Comparison of ENCODE assay signal across 6 cellular contexts in genomic region chr11:829116-829945, GRCh38. TPM values are rescaled to one million over a fixed set of nuclear protein-coding genes. Genes with fewer than 3 reads are reported as not detected.
DNase-seq lines count a peak whose midpoint lies in the region; ATAC-seq and TF ChIP-seq lines count a peak whose summit lies in the region.

No MANE protein-coding gene starts in this region.

- H3K27me3 Mint-ChIP-seq in stimulated activated naive CD8-positive, alpha-beta T cell treated with anti-CD3 and anti-CD28 coated beads, Interleukin-15, amount 100 ng/mL, for 72 hours, result peaks cover 54% of the 10 kb centered on the region

- no peak overlapping the region for H3K27ac ChIP-seq in OCI-LY3 (ENCODE audit: low read length)
- H3K27ac ChIP-seq in gastroesophageal sphincter, result peak overlapping the region in 3 of 4 donors; percentile 39 to 67 (median 60)

- no peak overlapping the region for H2AFZ ChIP-seq in OCI-LY3 (ENCODE audit: low read depth, low read length)

- H3K4me1 ChIP-seq in OCI-LY3 (ENCODE audit: low read length), result peaks cover 46% of the 10 kb centered on the region
- peaks cover 0 to 84% (median 48%) of the 10 kb centered on the region in 3 donors for H3K4me1 ChIP-seq in gastroesophageal sphincter

- H3K9me3 ChIP-seq in OCI-LY3 (ENCODE audit: insufficient read depth, low read length), result no peaks in the 10 kb centered on the region
- no peaks in the 10 kb centered on the region for H3K9me3 ChIP-seq in gastroesophageal sphincter

- peaks cover 9% of the 10 kb centered on the region for H3K79me2 ChIP-seq in OCI-LY3 (ENCODE audit: low read length)

- H3K36me3 ChIP-seq in OCI-LY3 (replicated peaks; ENCODE audit: low read depth, low read length), result peaks cover 9% of the 10 kb centered on the region
- peaks cover 0 to 18% of the 10 kb centered on the region in 2 donors for H3K36me3 ChIP-seq in gastroesophageal sphincter

- no peak for TF ChIP-seq CTCF in OCI-LY3 (IDR thresholded peaks at IDR 0.05; ENCODE audit: low read depth, low read length)
- no peak for TF ChIP-seq CTCF in gastroesophageal sphincter (IDR thresholded peaks at IDR 0.05)

- no CpG with 5 or more reads among the region's 46 CpGs for WGBS in gastroesophageal sphincter (ENCODE audit: low coverage in 1 of 2), 2 donors

- no peak for TF ChIP-seq EP300 in gastroesophageal sphincter (IDR thresholded peaks at IDR 0.05)

- TF ChIP-seq POLR2A in gastroesophageal sphincter (IDR thresholded peaks at IDR 0.05), result no peak

- peaks cover 73% of the 10 kb centered on the region for H3K4me1 Mint-ChIP-seq in stimulated activated naive CD8-positive, alpha-beta T cell treated with anti-CD3 and anti-CD28 coated beads, Interleukin-15, amount 100 ng/mL, for 72 hours

- no peak for DNase-seq in stimulated activated naive CD8-positive, alpha-beta T cell treated with anti-CD3 and anti-CD28 coated beads, Interleukin-15, amount 100 ng/mL, for 72 hours
- no peak for DNase-seq in G401 (ENCODE audit: low spot score)

- H4K20me1 ChIP-seq in OCI-LY3 (ENCODE audit: insufficient read depth, low read length), result peaks cover under 1% of the 10 kb centered on the region; the same call in 1 of the 2 replicates

- H3K27me3 ChIP-seq in OCI-LY3 (ENCODE audit: low read depth, low read length) (no peaks in the 10 kb centered on the region), gastroesophageal sphincter (peaks cover 82% of the 10 kb centered on the region)

- peak overlapping the region; percentile 69 to 86 for H3K4me3 Mint-ChIP-seq in stimulated activated naive CD8-positive, alpha-beta T cell treated with anti-CD3 and anti-CD28 coated beads, Interleukin-15, amount 100 ng/mL, for 72 hours

- H3K9ac ChIP-seq in OCI-LY3 (ENCODE audit: low read length), result no peak overlapping the region; the same call in 1 of the 2 replicates

- peak overlapping the region; percentile 52 for H3K4me3 ChIP-seq in OCI-LY3 (ENCODE audit: low read length)
- H3K4me3 ChIP-seq in gastroesophageal sphincter, result peak overlapping the region in 1 of 2 donors; percentile 47

- ATAC-seq in gastroesophageal sphincter (peak; percentile 1), GM19351 (IDR thresholded peaks at IDR 0.05; ENCODE audit: unreplicated experiment) (no peak), HG02623 (IDR thresholded peaks at IDR 0.05; ENCODE audit: unreplicated experiment) (no peak)
- ATAC-seq in stimulated activated naive CD8-positive, alpha-beta T cell treated with anti-CD3 and anti-CD28 coated beads, Interleukin-15, amount 100 ng/mL, for 72 hours, result no peak

- H3K4me2 ChIP-seq in OCI-LY3 (ENCODE audit: low read length), result peak overlapping the region; percentile 66

- in situ Hi-C loops in G401 (cut with HindIII; ENCODE audit: low sequenced_read_pairs), result no loop called here

- no peak overlapping the region for H3K27ac Mint-ChIP-seq in stimulated activated naive CD8-positive, alpha-beta T cell treated with anti-CD3 and anti-CD28 coated beads, Interleukin-15, amount 100 ng/mL, for 72 hours

- H3K9me3 Mint-ChIP-seq in stimulated activated naive CD8-positive, alpha-beta T cell treated with anti-CD3 and anti-CD28 coated beads, Interleukin-15, amount 100 ng/mL, for 72 hours, result no peaks in the 10 kb centered on the region

RNA-seq across cellular contexts. Expression of gene CRACR2B, which starts 1.6 kb away (rescaled TPM):
- 10 to 100 TPM in 1 of 4 donors, 1 to 10 TPM in 3; 4.1 to 10.3 (median 6.4) TPM for total RNA-seq in gastroesophageal sphincter
- 28.3 and 47.8 TPM in 2 replicates for total RNA-seq in G401 (2014; rRNA removed; shearing (Covaris generic))

RNA-seq across cellular contexts. Expression of gene CD151, which starts 3.4 kb away (rescaled TPM):
- 100 to 1,000 TPM; 277 to 794 (median 465) TPM for total RNA-seq in gastroesophageal sphincter
- 179 and 226 TPM in 2 replicates for total RNA-seq in G401 (2014; rRNA removed; shearing (Covaris generic))

RNA-seq across cellular contexts. Expression of gene PNPLA2, which starts 10.6 kb away (rescaled TPM):
- 10 to 100 TPM; 39.7 to 79.4 (median 58.9) TPM for total RNA-seq in gastroesophageal sphincter
- 8.2 and 10.3 TPM in 2 replicates for total RNA-seq in G401 (2014; rRNA removed; shearing (Covaris generic))

RNA-seq across cellular contexts. Expression of gene POLR2L, which starts 13.0 kb away (rescaled TPM):
- 10 to 100 TPM; 65.5 to 86.0 (median 71.8) TPM for total RNA-seq in gastroesophageal sphincter
- 139 and 191 TPM in 2 replicates for total RNA-seq in G401 (2014; rRNA removed; shearing (Covaris generic))

RNA-seq across cellular contexts. Expression of gene TSPAN4, which starts 13.3 kb away (rescaled TPM):
- 100 to 1,000 TPM in 3 of 4 donors, 10 to 100 TPM in 1; 66.5 to 115 (median 112) TPM for total RNA-seq in gastroesophageal sphincter
- total RNA-seq in G401 (2014; rRNA removed; shearing (Covaris generic)), result 182 and 224 TPM in 2 replicates
